In genomic region chr6:44264154-44265002, GRCh38 we compare ENCODE assay signal across 8 cellular contexts. TPM values are rescaled to one million over a fixed set of nuclear protein-coding genes. Genes with fewer than 3 reads are reported as not detected.
DNase-seq lines count a peak whose midpoint lies in the region; FAIRE-seq and TF ChIP-seq lines count a peak whose summit lies in the region.

No MANE protein-coding gene starts in this region.

- H3K27me3 ChIP-seq in A673 (replicated peaks; ENCODE audit: insufficient read depth, low read depth, low read length, poor library complexity) (no peaks in the 10 kb centered on the region), KMS-11 (ENCODE audit: insufficient read depth, low read depth) (peaks cover 7% of the 10 kb centered on the region; the same call in 1 of the 2 replicates), cardiac muscle cell (peaks cover 11% of the 10 kb centered on the region), rectal smooth muscle tissue (ENCODE audit: control insufficient read depth, insufficient read depth, low read length) (peaks cover 9% of the 10 kb centered on the region)

- BruUV-seq in A673 (replicated peaks; lab: Mats Ljungman, UMichigan): TSS peak; percentile 58

- H3K36me3 ChIP-seq in A673 (ENCODE audit: insufficient read depth, low read length, poor library complexity, severe bottlenecking) (peaks cover 2% of the 10 kb centered on the region), KMS-11 (ENCODE audit: insufficient read depth) (no peaks in the 10 kb centered on the region), cardiac muscle cell (no peaks in the 10 kb centered on the region), rectal smooth muscle tissue (ENCODE audit: control insufficient read depth, insufficient read depth, low read length) (peaks cover 5% of the 10 kb centered on the region)

- DNase-seq in A673 (ENCODE audit: low spot score) (no peak), cardiac muscle cell (ENCODE audit: low read depth in 1 of 2, low spot score in 1 of 2) (no peak), NCI-H345 treated with DMSO at 0.1 percent for 48 hours (lab: John Stamatoyannopoulos, UW; ENCODE audit: unreplicated experiment) (no peak), frontal cortex (ENCODE audit: low spot score in 2 of 2) (no peak)
- peak; percentile 68 for DNase-seq in activated CD8-positive, alpha-beta memory T cell treated with anti-CD3 and anti-CD28 coated beads, Interleukin-2, amount 50 U/mL, for 48 hours

- peak; percentile 53 for TF ChIP-seq POLR2A in GM19099 (IDR thresholded peaks at IDR 0.05; ENCODE audit: extremely low read depth, insufficient read length, low read depth)

- POLR2A ChIA-PET in A673 (lab: Charles Lee; ENCODE audit: low non-redundant PET): no interaction called here

- H3K9me3 ChIP-seq in A673 (ENCODE audit: low read depth, low read length, poor library complexity, severe bottlenecking): no peaks in the 10 kb centered on the region
- no peaks in the 10 kb centered on the region for H3K9me3 ChIP-seq in cardiac muscle cell (ENCODE audit: low read depth)

- peak overlapping the region; percentile 94 for H3K4me3 ChIP-seq in A673 (ENCODE audit: low read depth, low read length, poor library complexity, severe bottlenecking)
- no peak overlapping the region for H3K4me3 ChIP-seq in KMS-11 (IDR thresholded peaks at IDR 0.05; ENCODE audit: insufficient read depth, low read depth, low read length)
- H3K4me3 ChIP-seq in cardiac muscle cell: peak overlapping the region; percentile 44
- H3K4me3 ChIP-seq in rectal smooth muscle tissue (ENCODE audit: low read length): peak overlapping the region; percentile 93

- peaks cover 45% of the 10 kb centered on the region for H3K79me2 ChIP-seq in KMS-11 (ENCODE audit: insufficient read depth, low read depth)

- H3K4me1 ChIP-seq in A673 (ENCODE audit: insufficient read depth, low read length, poor library complexity, severe bottlenecking) (peaks cover 20% of the 10 kb centered on the region), KMS-11 (ENCODE audit: low read depth, poor library complexity, severe bottlenecking) (peaks cover 51% of the 10 kb centered on the region), cardiac muscle cell (ENCODE audit: low read depth) (peaks cover 6% of the 10 kb centered on the region), rectal smooth muscle tissue (ENCODE audit: control insufficient read depth, insufficient read depth, low read length) (peaks cover 16% of the 10 kb centered on the region)

- intact Hi-C loops in A673 (cut with micrococcal nuclease; ENCODE audit: unreplicated experiment): loop anchor here (5.0 kb wide), 1 partner anchor 193 kb away; no protein-coding TSS in a partner anchor

- CTCF ChIA-PET in A673 (lab: Charles Lee): interaction anchor here (0.7 kb wide), 1 partner anchor 168 kb away, joined by 7 read pairs; no protein-coding TSS in a partner anchor

- peak overlapping the region; percentile 100 for H3K4me2 ChIP-seq in KMS-11

- H3K9ac ChIP-seq in KMS-11 (peak overlapping the region; percentile 92), rectal smooth muscle tissue (ENCODE audit: low read length) (peak overlapping the region; percentile 61)

- H2AFZ ChIP-seq in KMS-11 (ENCODE audit: low read depth): peak overlapping the region; percentile 50; the same call in 1 of the 2 replicates

- H4K20me1 ChIP-seq in KMS-11 (ENCODE audit: insufficient read depth): no peaks in the 10 kb centered on the region

- no peak for FAIRE-seq in frontal cortex (lab: Jason Lieb, UNC)

- TF ChIP-seq CTCF in A673 (conservative IDR thresholded peaks at IDR 0.05; ENCODE audit: low read depth, low read length) (no peak), KMS-11 (conservative IDR thresholded peaks at IDR 0.05; ENCODE audit: low read depth, low read length) (no peak; the same call in 1 of the 2 replicates), cardiac muscle cell (IDR thresholded peaks at IDR 0.05; ENCODE audit: low read depth, low read length) (no peak)

- H3K27ac ChIP-seq in A673 (ENCODE audit: low read depth, low read length, poor library complexity, severe bottlenecking): peak overlapping the region; percentile 79
- peak overlapping the region; percentile 96 for H3K27ac ChIP-seq in KMS-11
- no peak overlapping the region for H3K27ac ChIP-seq in cardiac muscle cell
- H3K27ac ChIP-seq in rectal smooth muscle tissue (ENCODE audit: low read depth, low read length): peak overlapping the region; percentile 70

RNA-seq across cellular contexts. Expression of gene NFKBIE, which starts 1.0 kb away (rescaled TPM):
- total RNA-seq in A673 (2021): 5.2 and 10.5 TPM in 2 replicates
- total RNA-seq in cardiac muscle cell: 23.8 and 34.2 TPM in 2 replicates
- 8.2 and 12.5 TPM in 2 replicates for polyA plus RNA-seq in cardiac muscle cell
- total RNA-seq in frontal cortex: 8.2 TPM

RNA-seq across cellular contexts. Expression of gene TMEM151B, which starts 5.9 kb away (rescaled TPM):
- total RNA-seq in A673 (2021) (8.7 and 9.9 TPM in 2 replicates), cardiac muscle cell (0.21 and 0.39 TPM in 2 replicates), frontal cortex (45.7 TPM)
- 0.29 and 0.77 TPM in 2 replicates for polyA plus RNA-seq in cardiac muscle cell

RNA-seq across cellular contexts. Expression of gene SLC35B2, which starts 7.0 kb away (rescaled TPM):
- 45.8 and 52.0 TPM in 2 replicates for total RNA-seq in A673 (2021)
- 34.3 and 50.5 TPM in 2 replicates for total RNA-seq in cardiac muscle cell
- 44.4 and 63.3 TPM in 2 replicates for polyA plus RNA-seq in cardiac muscle cell
- 32.2 TPM for total RNA-seq in frontal cortex

RNA-seq across cellular contexts. Expression of gene HSP90AB1, which starts 17.5 kb away (rescaled TPM):
- total RNA-seq in A673 (2021) (1,472 and 1,581 TPM in 2 replicates), cardiac muscle cell (865 and 876 TPM in 2 replicates), frontal cortex (463 TPM)
- polyA plus RNA-seq in cardiac muscle cell: 665 and 702 TPM in 2 replicates

RNA-seq across cellular contexts. Expression of gene SLC29A1, which starts 41.0 kb away (rescaled TPM):
- total RNA-seq in A673 (2021) (92.5 and 108 TPM in 2 replicates), cardiac muscle cell (62.7 and 64.9 TPM in 2 replicates), frontal cortex (3.7 TPM)
- 85.4 and 88.7 TPM in 2 replicates for polyA plus RNA-seq in cardiac muscle cell
